ENCODE assay signal across 12 cellular contexts in genomic region chr1:236753964-236754363, GRCh38. TPM values are rescaled to one million over a fixed set of nuclear protein-coding genes. Genes with fewer than 3 reads are reported as not detected.
DNase-seq lines count a peak whose midpoint lies in the region; ATAC-seq and TF ChIP-seq lines count a peak whose summit lies in the region.
"Had no signal": no experiment of that assay in that cellular context is flagged by ENCODE, and none has a peak within 500 bp of the region (broad histone marks: within the 10 kb centered on the region; RNA-seq: fewer than 3 reads in every experiment).

No MANE protein-coding gene starts in this region.

- H3K4me3 ChIP-seq in HEK293 (ENCODE audit: low read depth, low read length) (no peak overlapping the region), mesodermal cell (ENCODE audit: extremely low read depth, insufficient read depth, low read length, poor library complexity, severe bottlenecking) (no peak overlapping the region)

- H3K27ac ChIP-seq in HEK293 (ENCODE audit: extremely low read depth, low read depth, low read length) (no peak overlapping the region), cingulate gyrus (ENCODE audit: low read depth, low read length) (peak overlapping the region; percentile 60), mesodermal cell (ENCODE audit: low read depth, low read length, severe bottlenecking) (peak overlapping the region; percentile 10)

- CTCF ChIA-PET in HEK293 (lab: Yijun Ruan, JAX): interaction anchor here (0.6 to 2.2 kb wide), 8 partner anchors 117 to 917 kb away, joined by 3 to 23 read pairs (median 4); no protein-coding TSS in a partner anchor

- POLR2A ChIA-PET in HEK293 (lab: Yijun Ruan, JAX): interaction anchor here (1.5 kb wide), 1 partner anchor 41 kb away, joined by 3 read pairs; the partner anchor contains the start of gene MTR

- peak; percentile 75 for DNase-seq in left ventricle myocardium superior
- no peak for DNase-seq in COLO668 (lab: John Stamatoyannopoulos, UW; ENCODE audit: unreplicated experiment)
- no peak for DNase-seq in NCI-H1048 (lab: John Stamatoyannopoulos, UW)
- DNase-seq: DMS79, NCI-H1436 treated with DMSO at 0.1 percent for 48 hours, NCI-H2081 treated with DMSO at 0.1 percent for 48 hours had no signal

- H3K9me3 ChIP-seq in HEK293 (ENCODE audit: control insufficient read depth, insufficient read depth, low read depth, low read length) (no peaks in the 10 kb centered on the region), mesodermal cell (ENCODE audit: control insufficient read depth, low read length) (no peaks in the 10 kb centered on the region)
- H3K9me3 ChIP-seq: SK-N-SH had no signal

- 94 to 95% methylated on average over 10 to 14 of the region's 14 CpGs for WGBS in mesodermal cell (ENCODE audit: insufficient coverage in 2 of 2), 2 experiments

- H3K4me1 ChIP-seq in HEK293 (ENCODE audit: control insufficient read depth, insufficient read depth, low read length): no peaks in the 10 kb centered on the region
- no peaks in the 10 kb centered on the region for H3K4me1 ChIP-seq in mesodermal cell (ENCODE audit: control insufficient read depth, insufficient read depth, low read length, poor library complexity, severe bottlenecking)

- intact Hi-C loops in left ventricle myocardium superior (cut with micrococcal nuclease): no loop called here

- H3K36me3 ChIP-seq in HEK293 (ENCODE audit: control insufficient read depth in 2 of 2, insufficient read depth in 1 of 2, low read length in 2 of 2) (peaks cover 9 to 63% of the 10 kb centered on the region in 2 experiments; a peak in 2 of 3 replicates), mesodermal cell (ENCODE audit: control insufficient read depth, insufficient read depth, low read length) (peaks cover 14% of the 10 kb centered on the region)

- peak; percentile 74 for ATAC-seq in left ventricle myocardium superior
- ATAC-seq in GM18502 (IDR thresholded peaks at IDR 0.05; ENCODE audit: poor library complexity, unreplicated experiment): no peak
- no peak for ATAC-seq in HG02884 (IDR thresholded peaks at IDR 0.05; ENCODE audit: unreplicated experiment)

- TF ChIP-seq CTCF in HEK293 (tag by site-specific recombination; IDR thresholded peaks at IDR 0.05): no peak

TF ChIP-seq in HEK293, 187 proteins besides CTCF, POLR2A, EP300 and RAD21:
- TF ChIP-seq ZBTB10 (tag by site-specific recombination; IDR thresholded peaks at IDR 0.05) (no peak), EGR2 (tag by site-specific recombination; IDR thresholded peaks at IDR 0.05; ENCODE audit: low read depth) (peak; percentile 10; the same call in 1 of the 2 replicates)

RNA-seq across cellular contexts. Expression of gene MTR, which starts 41.1 kb away (rescaled TPM):
- 52.7 TPM for total RNA-seq in left ventricle myocardium superior
- 14.8 TPM for polyA plus RNA-seq in mesodermal cell (2013, experiment 1 of 2)
- polyA plus RNA-seq in mesodermal cell (2013, experiment 2 of 2): 15.3 TPM
